ENCODE assay signal across 2 cellular contexts in genomic region chr1:40143891-40144575, GRCh38.
TF ChIP-seq lines count a peak whose summit lies in the region.

No MANE protein-coding gene starts in this region.

TF ChIP-seq in GM23338, 12 proteins besides CTCF, POLR2A, EP300 and RAD21:
- TF ChIP-seq CREB1 (CRISPR knock-in tag; IDR thresholded peaks at IDR 0.05; ENCODE audit: low read depth), result no peak
- no peak for TF ChIP-seq POLR2AphosphoS5 (IDR thresholded peaks at IDR 0.05; ENCODE audit: low read depth)
- TF ChIP-seq REST (IDR thresholded peaks at IDR 0.05; ENCODE audit: unreplicated experiment), result no peak
- no peak for TF ChIP-seq ZNF114 (CRISPR knock-in tag; IDR thresholded peaks at IDR 0.05)
- no peak for TF ChIP-seq EZH2phosphoT487 (IDR thresholded peaks at IDR 0.05; ENCODE audit: unreplicated experiment)
- no peak for TF ChIP-seq ZNF462 (CRISPR knock-in tag; IDR thresholded peaks at IDR 0.05)
- no peak for TF ChIP-seq ZNF331 (CRISPR knock-in tag; IDR thresholded peaks at IDR 0.05; ENCODE audit: low read depth)
- TF ChIP-seq JUNB (IDR thresholded peaks at IDR 0.05; ENCODE audit: unreplicated experiment), result no peak
- TF ChIP-seq STAT1 (IDR thresholded peaks at IDR 0.05; ENCODE audit: unreplicated experiment), result no peak
- TF ChIP-seq ETS1 (IDR thresholded peaks at IDR 0.05), result no peak
- TF ChIP-seq NANOG (IDR thresholded peaks at IDR 0.05; ENCODE audit: borderline replicate concordance), result no peak
- TF ChIP-seq EZH2 (IDR thresholded peaks at IDR 0.05; ENCODE audit: low read depth, unreplicated experiment), result no peak

TF ChIP-seq in HepG2, 621 proteins besides CTCF, POLR2A, EP300 and RAD21 (continued from another document):
- TF ChIP-seq MIXL1 (CRISPR knock-in tag; IDR thresholded peaks at IDR 0.05), result 0 out of 2 replicates have a peak, but pooled peaks have one; percentile 45
- no peak for TF ChIP-seq EZH2 (conservative IDR thresholded peaks at IDR 0.05; ENCODE audit: low read depth, low read length)
- no peak for TF ChIP-seq MAFG (CRISPR knock-in tag; IDR thresholded peaks at IDR 0.05)
- peak; percentile 68 for TF ChIP-seq XRCC5 (optimal IDR thresholded peaks at IDR 0.05; ENCODE audit: low read length)
- TF ChIP-seq STAG1 (CRISPR knock-in tag; IDR thresholded peaks at IDR 0.05), result peak; percentile 89
- no peak for TF ChIP-seq CREB1 (IDR thresholded peaks at IDR 0.05)
- TF ChIP-seq CREB1 (CRISPR knock-in tag; IDR thresholded peaks at IDR 0.05), result 0 out of 2 replicates have a peak, but pooled peaks have one; percentile 27
- no peak for TF ChIP-seq PLSCR1 (CRISPR knock-in tag; IDR thresholded peaks at IDR 0.05; ENCODE audit: borderline replicate concordance)
- TF ChIP-seq HNF1A (IDR thresholded peaks at IDR 0.05; ENCODE audit: low read depth), result no peak
- TF ChIP-seq HNF1A (CRISPR knock-in tag; IDR thresholded peaks at IDR 0.05; ENCODE audit: borderline replicate concordance), result no peak
- TF ChIP-seq RCOR2 (CRISPR knock-in tag; IDR thresholded peaks at IDR 0.05), result 0 out of 2 replicates have a peak, but pooled peaks have one; percentile 29
- TF ChIP-seq DMTF1 (CRISPR knock-in tag; IDR thresholded peaks at IDR 0.05), result 0 out of 2 replicates have a peak, but pooled peaks have one; percentile 45
- peak; percentile 55 for TF ChIP-seq TEAD3 (CRISPR knock-in tag; optimal IDR thresholded peaks at IDR 0.05; ENCODE audit: borderline replicate concordance)
- TF ChIP-seq JDP2 (CRISPR knock-in tag; IDR thresholded peaks at IDR 0.05; ENCODE audit: borderline replicate concordance), result no peak
- 0 out of 2 replicates have a peak, but pooled peaks have one; percentile 22 for TF ChIP-seq ZNF614 (CRISPR knock-in tag; IDR thresholded peaks at IDR 0.05; ENCODE audit: borderline replicate concordance)
- TF ChIP-seq GATAD2A (CRISPR knock-in tag; IDR thresholded peaks at IDR 0.05), result 0 out of 2 replicates have a peak, but pooled peaks have one; percentile 12
- TF ChIP-seq PRMT3 (CRISPR knock-in tag; IDR thresholded peaks at IDR 0.05; ENCODE audit: borderline replicate concordance, low read depth), result no peak
- no peak for TF ChIP-seq PHB2 (IDR thresholded peaks at IDR 0.05; ENCODE audit: partially characterized antibody)
- TF ChIP-seq POLR2G (IDR thresholded peaks at IDR 0.05; ENCODE audit: low read depth, low read length), result no peak
- TF ChIP-seq MZF1 (CRISPR knock-in tag; IDR thresholded peaks at IDR 0.05; ENCODE audit: borderline replicate concordance), result no peak
- TF ChIP-seq KLF16 (CRISPR knock-in tag; IDR thresholded peaks at IDR 0.05), result no peak
- TF ChIP-seq XBP1 (CRISPR knock-in tag; IDR thresholded peaks at IDR 0.05), result no peak
- TF ChIP-seq ATAD3A (CRISPR knock-in tag; IDR thresholded peaks at IDR 0.05), result no peak
TF ChIP-seq in HepG2: peak in this region for 10.
